In genomic region chr10:4004144-4004543, GRCh38 we compare ENCODE assay signal across 20 cellular contexts.
A peak's percentile ranks its signal among the peaks of the same experiment; 100 is the strongest.
DNase-seq lines count a peak whose midpoint lies in the region; ATAC-seq and TF ChIP-seq lines count a peak whose summit lies in the region.
"Had no signal": no experiment of that assay in that cellular context is flagged by ENCODE, and none has a peak within 500 bp of the region (broad histone marks: within the 10 kb centered on the region; RNA-seq: fewer than 3 reads in every experiment).

No MANE protein-coding gene starts in this region.

- H3K36me3 Mint-ChIP-seq in IgD-negative memory B cell (peaks cover 4% of the 10 kb centered on the region), neural progenitor cell (no peaks in the 10 kb centered on the region)
- no peaks in the 10 kb centered on the region for H3K36me3 Mint-ChIP-seq in central memory CD8-positive, alpha-beta T cell (ENCODE audit: insufficient read depth)

- H3K27me3 Mint-ChIP-seq in IgD-negative memory B cell (peaks cover 8% of the 10 kb centered on the region), neural progenitor cell (ENCODE audit: insufficient read depth, low read depth) (peaks cover 6% of the 10 kb centered on the region)
- no peaks in the 10 kb centered on the region for H3K27me3 Mint-ChIP-seq in central memory CD8-positive, alpha-beta T cell

- no peak for TF ChIP-seq CTCF in neural progenitor cell (IDR thresholded peaks at IDR 0.05)

- H3K4me3 Mint-ChIP-seq in IgD-negative memory B cell (no peak overlapping the region), neural progenitor cell (no peak overlapping the region)
- H3K4me3 Mint-ChIP-seq in central memory CD8-positive, alpha-beta T cell = no peak overlapping the region
- H3K4me3 Mint-ChIP-seq: CD4-positive, CD25-positive, alpha-beta regulatory T cell; H9; HFFc6 had no signal

- H3K27ac Mint-ChIP-seq in IgD-negative memory B cell (peak overlapping the region in 2 of 3 donors; percentile 6 to 14), neural progenitor cell (peak overlapping the region; percentile 75)
- H3K27ac Mint-ChIP-seq in central memory CD8-positive, alpha-beta T cell (ENCODE audit: low read depth) = peak overlapping the region; percentile 69
- H3K27ac Mint-ChIP-seq: H9, HFFc6 had no signal

- no peak for ATAC-seq in central memory CD8-positive, alpha-beta T cell (replicated peaks; ENCODE audit: extremely low read depth, poor library complexity, severe bottlenecking)
- no peak for ATAC-seq in HG03354 (IDR thresholded peaks at IDR 0.05; ENCODE audit: poor library complexity, severe bottlenecking, unreplicated experiment)

- no peak overlapping the region for H3K9ac ChIP-seq in neural progenitor cell

- H4K20me1 ChIP-seq in neural progenitor cell (ENCODE audit: low read depth) = no peaks in the 10 kb centered on the region

- H3K36me3 ChIP-seq in neural progenitor cell = no peaks in the 10 kb centered on the region

- no peak overlapping the region for H3K4me3 ChIP-seq in neural progenitor cell

- peaks cover 10% of the 10 kb centered on the region for H3K4me1 ChIP-seq in neural progenitor cell

- H3K79me2 ChIP-seq in neural progenitor cell (ENCODE audit: low read depth) = no peaks in the 10 kb centered on the region

- no peak overlapping the region for H3K27ac ChIP-seq in neural progenitor cell

- no peak for DNase-seq in central memory CD8-positive, alpha-beta T cell (ENCODE audit: low spot score in 2 of 2)
- DNase-seq in neural progenitor cell (ENCODE audit: low spot score) (no peak), posterior vena cava (ENCODE audit: low spot score) (no peak)
- no peak for DNase-seq in stimulated activated CD4-positive, alpha-beta T cell treated with anti-CD3 and anti-CD28 coated beads, Interleukin-1b, Interleukin-23, amount 100 ng/mL, for 48 hours
- DNase-seq in activated CD8-positive, alpha-beta memory T cell treated with anti-CD3 and anti-CD28 coated beads, Interleukin-2, amount 50 U/mL, for 48 hours = no peak
- DNase-seq: CD4-positive, CD25-positive, alpha-beta regulatory T cell; COR-L47; DMS 273 treated with DMSO at 0.1 percent for 48 hours; DMS79 treated with DMSO at 0.1 percent for 48 hours; H9; HFFc6; Kasumi-1; NCI-H1694 treated with DMSO at 0.1 percent for 48 hours; NCI-H2081 treated with DMSO at 0.1 percent for 48 hours; NCI-H2171 treated with DMSO at 0.1 percent for 48 hours; NCI-H446; NCI-H526; Right ventricle myocardium superior had no signal

- H3K9me3 Mint-ChIP-seq in IgD-negative memory B cell (peaks cover 0 to 6% (median 5%) of the 10 kb centered on the region in 3 donors), neural progenitor cell (peaks cover 15% of the 10 kb centered on the region)
- peaks cover 8% of the 10 kb centered on the region for H3K9me3 Mint-ChIP-seq in central memory CD8-positive, alpha-beta T cell

- intact Hi-C loops in posterior vena cava (cut with DNase I) = no loop called here

- H3K4me1 Mint-ChIP-seq in IgD-negative memory B cell (peaks cover 2 to 9% (median 4%) of the 10 kb centered on the region in 3 donors), neural progenitor cell (peaks cover 7% of the 10 kb centered on the region)
- no peaks in the 10 kb centered on the region for H3K4me1 Mint-ChIP-seq in central memory CD8-positive, alpha-beta T cell

- no peaks in the 10 kb centered on the region for H3F3A ChIP-seq in neural progenitor cell (ENCODE audit: low read depth)

- H3K4me2 ChIP-seq in neural progenitor cell = no peak overlapping the region

- peak overlapping the region; percentile 30 for H2AFZ ChIP-seq in neural progenitor cell (replicated peaks)

- H3K27me3 ChIP-seq in neural progenitor cell = no peaks in the 10 kb centered on the region

- no peaks in the 10 kb centered on the region for H3K9me3 ChIP-seq in neural progenitor cell (ENCODE audit: low read depth)

Comparison
In these comparisons a context has a peak if more than half of its experiments do, and no peak if none do; other contexts are left out.
1. H3K27ac Mint-ChIP-seq: peak in every context shown above with its lines; median percentile 75 in neural progenitor cell; 69 in central memory CD8-positive, alpha-beta T cell; 10 in IgD-negative memory B cell.